20 cellular contexts compared by ENCODE assay signal in genomic region chr1:208921259-208921658, GRCh38.
DNase-seq lines count a peak whose midpoint lies in the region; ATAC-seq, FAIRE-seq and TF ChIP-seq lines count a peak whose summit lies in the region.
"Had no signal": no experiment of that assay in that cellular context is flagged by ENCODE, and none has a peak within 500 bp of the region (broad histone marks: within the 10 kb centered on the region; RNA-seq: fewer than 3 reads in every experiment).

No MANE protein-coding gene starts in this region.

- ATAC-seq in HG02840 (IDR thresholded peaks at IDR 0.05; ENCODE audit: low FRiP score, unreplicated experiment) = no peak
- ATAC-seq: GM12878, GM23338, HepG2 had no signal

- no peaks in the 10 kb centered on the region for H3K9me3 ChIP-seq in esophagus muscularis mucosa
- H3K9me3 ChIP-seq: BLaER1 had no signal

- H3K36me3 Mint-ChIP-seq in osteocyte (ENCODE audit: unreplicated experiment) = no peaks in the 10 kb centered on the region
- H3K36me3 Mint-ChIP-seq: CD14-positive monocyte; CD4-positive, alpha-beta memory T cell; IgD-negative memory B cell had no signal

- H3K36me3 ChIP-seq in bronchial epithelial cell (ENCODE audit: control insufficient read depth, insufficient read depth, low read length) = no peaks in the 10 kb centered on the region
- no peaks in the 10 kb centered on the region for H3K36me3 ChIP-seq in esophagus muscularis mucosa
- H3K36me3 ChIP-seq: BLaER1 had no signal

- H3K4me1 ChIP-seq in esophagus muscularis mucosa = no peaks in the 10 kb centered on the region

- no peak for TF ChIP-seq POLR2A in esophagus muscularis mucosa (IDR thresholded peaks at IDR 0.05; ENCODE audit: low read depth)

- H3K4me3 Mint-ChIP-seq in osteocyte (ENCODE audit: unreplicated experiment) = no peak overlapping the region
- H3K4me3 Mint-ChIP-seq: CD14-positive monocyte; CD4-positive, alpha-beta memory T cell; GM23338; IgD-negative memory B cell had no signal

- H3K27ac ChIP-seq in esophagus muscularis mucosa (replicated peaks in 1 of 4) = no peak overlapping the region
- H3K27ac ChIP-seq: BLaER1 had no signal

- no peak overlapping the region for H3K27ac Mint-ChIP-seq in osteocyte (ENCODE audit: unreplicated experiment)
- H3K27ac Mint-ChIP-seq: CD14-positive monocyte; CD4-positive, alpha-beta memory T cell; GM23338; IgD-negative memory B cell had no signal

- no peak for FAIRE-seq in bronchial epithelial cell (lab: Jason Lieb, UNC)
- FAIRE-seq: GM12878, H54, HepG2 had no signal

- no peaks in the 10 kb centered on the region for H3K9me3 Mint-ChIP-seq in osteocyte (ENCODE audit: unreplicated experiment)
- H3K9me3 Mint-ChIP-seq: GM23338 had no signal

- H3K27me3 Mint-ChIP-seq in osteocyte (ENCODE audit: unreplicated experiment) = no peaks in the 10 kb centered on the region

- H3K4me1 Mint-ChIP-seq in osteocyte (ENCODE audit: unreplicated experiment) = no peaks in the 10 kb centered on the region
- H3K4me1 Mint-ChIP-seq: CD14-positive monocyte; CD4-positive, alpha-beta memory T cell; IgD-negative memory B cell had no signal

- H3K27me3 ChIP-seq in bronchial epithelial cell (ENCODE audit: control insufficient read depth, insufficient read depth, low read length) = no peaks in the 10 kb centered on the region
- H3K27me3 ChIP-seq in esophagus muscularis mucosa = peaks cover 0 to 3% (median 0%) of the 10 kb centered on the region in 4 donors
- H3K27me3 ChIP-seq: BLaER1 had no signal

- intact Hi-C loops in esophagus muscularis mucosa (cut with DNase I) = no loop called here

- WGBS in esophagus muscularis mucosa = 95% methylated on average over 1 of the region's 1 CpG

- peak; percentile 29 for DNase-seq in ELR (ENCODE audit: low read depth)
- DNase-seq in M059J (ENCODE audit: low read depth) = peak; percentile 37
- peak; percentile 70 for DNase-seq in bronchial epithelial cell (ENCODE audit: low read depth)
- DNase-seq in esophagus muscularis mucosa (ENCODE audit: extremely low spot score) = peak; percentile 89
- DNase-seq in NCI-H2196 (lab: John Stamatoyannopoulos, UW; ENCODE audit: unreplicated experiment) = no peak
- DNase-seq in osteocyte (ENCODE audit: extremely low spot score, unreplicated experiment) = no peak
- DNase-seq in GF-D8 (lab: John Stamatoyannopoulos, UW) = no peak
- DNase-seq: 8988T; CD4-positive, alpha-beta memory T cell; DMS153; DMS79; HCEC 1CT had no signal

- TF ChIP-seq EP300 in esophagus muscularis mucosa (IDR thresholded peaks at IDR 0.05) = no peak

- H3K4me3 ChIP-seq in bronchial epithelial cell (ENCODE audit: low read depth, low read length) (no peak overlapping the region), esophagus muscularis mucosa (no peak overlapping the region)
- H3K4me3 ChIP-seq: BLaER1, GM12878, GM23338 had no signal

- TF ChIP-seq CTCF in bronchial epithelial cell (IDR thresholded peaks at IDR 0.05; ENCODE audit: insufficient read depth, low read length, severe bottlenecking) (no peak), esophagus muscularis mucosa (IDR thresholded peaks at IDR 0.05) (no peak), osteocyte (IDR thresholded peaks at IDR 0.05) (no peak)

Comparison
In these comparisons a context has a peak if more than half of its experiments do, and no peak if none do; other contexts are left out.
1. DNase-seq: peak in ELR (single experiment), M059J (single experiment), bronchial epithelial cell (single experiment) and esophagus muscularis mucosa (single experiment); none in NCI-H2196 (single experiment), osteocyte (single experiment) and GF-D8 (single experiment).